In the genomic region with DNA sequence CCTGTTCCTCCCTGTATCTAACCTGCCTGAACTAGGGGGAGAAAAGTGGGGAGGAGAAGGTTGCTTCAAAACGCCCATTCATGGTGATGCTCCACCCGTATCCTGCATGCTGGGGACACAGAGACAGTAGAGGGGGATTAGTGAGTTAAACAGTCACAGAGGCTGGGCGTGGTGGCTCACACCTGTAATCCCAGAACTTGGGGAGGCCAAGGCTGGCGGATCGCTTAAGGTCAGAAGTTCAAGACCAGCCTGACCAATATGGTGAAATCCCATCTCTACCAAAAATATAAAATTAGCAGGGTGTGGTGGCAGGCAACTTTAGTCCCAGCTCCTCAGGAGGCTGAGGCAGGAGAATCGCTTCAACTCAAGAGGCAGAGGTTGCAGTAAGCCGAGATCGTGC, we compare ENCODE assay signal across 20 cellular contexts. TPM values are rescaled to one million over a fixed set of nuclear protein-coding genes. Genes with fewer than 3 reads are reported as not detected.
A peak's percentile ranks its signal among the peaks of the same experiment; 100 is the strongest.
DNase-seq lines count a peak whose midpoint lies in the region; ATAC-seq, FAIRE-seq and TF ChIP-seq lines count a peak whose summit lies in the region.
"Had no signal": no experiment of that assay in that cellular context is flagged by ENCODE, and none has a peak within 500 bp of the region (broad histone marks: within the 10 kb centered on the region; RNA-seq: fewer than 3 reads in every experiment).

No MANE protein-coding gene starts in this region.

- FAIRE-seq in H1 (lab: Jason Lieb, UNC): no peak
- FAIRE-seq: A549, GM12878 had no signal

- intact Hi-C loops in CD4-positive, alpha-beta T cell (cut with DNase I, micrococcal nuclease): loop anchor here (5.0 to 10.0 kb wide), 4 partner anchors 45 to 195 kb away; a partner anchor contains a TSS

- in situ Hi-C loops in GM13977 (cut with MboI; ENCODE audit: low pct_unique_long_range_greater_than_20kb, low sequenced_read_pairs, unreplicated experiment): no loop called here

- no peaks in the 10 kb centered on the region; the same call in 1 of the 2 replicates for H3K79me1 ChIP-seq in H1 (ENCODE audit: low read depth, low read length)

- peaks cover 21% of the 10 kb centered on the region for H3F3A ChIP-seq in neural progenitor cell (ENCODE audit: low read depth)

- H3K23me2 ChIP-seq in H1 (ENCODE audit: low read depth, low read length): peaks cover 16% of the 10 kb centered on the region

- H3K4me2 ChIP-seq in H1 (ENCODE audit: insufficient read depth in 1 of 2, low read depth in 2 of 2, low read length in 2 of 2) (no peak overlapping the region), neural progenitor cell (no peak overlapping the region)
- H3K4me2 ChIP-seq: A549 had no signal

- TF ChIP-seq POLR2A in H1 (IDR thresholded peaks at IDR 0.05; ENCODE audit: control extremely low read depth in 1 of 2, low read depth in 2 of 2, low read length in 2 of 2): no peak

- no peak overlapping the region for H2BK120ac ChIP-seq in H1 (replicated peaks; ENCODE audit: low read depth, low read length)

- no peak overlapping the region for H2BK5ac ChIP-seq in H1 (ENCODE audit: low read depth, low read length)

- H3K4me1 ChIP-seq in H1 (replicated peaks in 1 of 4; ENCODE audit: control insufficient read depth in 3 of 4, insufficient read depth in 4 of 4, low read length in 3 of 4): peaks cover 2 to 4% (median 3%) of the 10 kb centered on the region in 4 experiments; a peak in 3 of 7 replicates
- H3K4me1 ChIP-seq in neural progenitor cell: no peaks in the 10 kb centered on the region
- H3K4me1 ChIP-seq: BE2C had no signal

- H3K56ac ChIP-seq in H1 (replicated peaks; ENCODE audit: insufficient read length, low read depth, low read length): no peak overlapping the region

- TF ChIP-seq RAD21 in H1 (IDR thresholded peaks at IDR 0.05 in 1 of 2, conservative IDR thresholded peaks at IDR 0.05 in 1 of 2; ENCODE audit: low read depth in 2 of 2, low read length in 2 of 2): no peak

- peaks cover 7 to 24% of the 10 kb centered on the region in 2 experiments; a peak in 3 of 4 replicates for H3K79me2 ChIP-seq in H1 (ENCODE audit: control insufficient read depth in 1 of 2, insufficient read depth in 2 of 2, low read length in 2 of 2)
- H3K79me2 ChIP-seq in neural progenitor cell (ENCODE audit: low read depth): peaks cover 28% of the 10 kb centered on the region

- no peak overlapping the region for H4K8ac ChIP-seq in H1 (ENCODE audit: extremely low read depth, insufficient read depth, low read length)

- H3K9ac ChIP-seq in H1 (replicated peaks in 1 of 4; ENCODE audit: extremely low read depth in 1 of 4, low read depth in 3 of 4, low read length in 3 of 4) (no peak overlapping the region), neural progenitor cell (no peak overlapping the region)

- no peak for ATAC-seq in CD4-positive, alpha-beta T cell (ENCODE audit: poor library complexity)
- ATAC-seq: A549, GM12878, GM23338 had no signal

- no peaks in the 10 kb centered on the region for H3K9me3 Mint-ChIP-seq in CD4-positive, alpha-beta T cell
- peaks cover 0 to 1% (median 0%) of the 10 kb centered on the region in 3 donors for H3K9me3 Mint-ChIP-seq in IgD-negative memory B cell
- no peaks in the 10 kb centered on the region for H3K9me3 Mint-ChIP-seq in neural progenitor cell
- H3K9me3 Mint-ChIP-seq: GM23338 had no signal

- peak overlapping the region; percentile 91 for H3K4me3 Mint-ChIP-seq in CD4-positive, alpha-beta T cell
- H3K4me3 Mint-ChIP-seq in IgD-negative memory B cell (peak overlapping the region in 3 of 4 donors; percentile 42 to 96 (median 78)), neural progenitor cell (no peak overlapping the region)

- no peak for TF ChIP-seq CTCF in CD4-positive, alpha-beta T cell (IDR thresholded peaks at IDR 0.05)
- TF ChIP-seq CTCF in H1 (IDR thresholded peaks at IDR 0.05; ENCODE audit: control extremely low read depth in 1 of 3, insufficient read depth in 1 of 3, low read depth in 1 of 3, low read length in 3 of 3) (no peak), neural progenitor cell (IDR thresholded peaks at IDR 0.05) (no peak), GM13977 (IDR thresholded peaks at IDR 0.05; ENCODE audit: extremely low read depth, insufficient read depth, missing control alignments) (no peak)

- H3K4me3 ChIP-seq in H1 (ENCODE audit: extremely low read depth in 1 of 4, insufficient read depth in 2 of 4, low read depth in 3 of 4, low read length in 4 of 4): no peak overlapping the region
- H3K4me3 ChIP-seq in neural progenitor cell: no peak overlapping the region
- H3K4me3 ChIP-seq: A549, GM12878 had no signal

- H2BK15ac ChIP-seq in H1 (ENCODE audit: low read length): no peak overlapping the region

- H3K9me3 ChIP-seq in CD4-positive, alpha-beta T cell (ENCODE audit: control insufficient read depth, low read length): no peaks in the 10 kb centered on the region
- H3K9me3 ChIP-seq in H1 (ENCODE audit: insufficient read depth in 2 of 2, low read depth in 1 of 2, low read length in 1 of 2) (no peaks in the 10 kb centered on the region), neural progenitor cell (ENCODE audit: low read depth) (no peaks in the 10 kb centered on the region)
- H3K9me3 ChIP-seq: A549, BE2C, Caco-2 had no signal

- H3K27me3 Mint-ChIP-seq in CD4-positive, alpha-beta T cell: no peaks in the 10 kb centered on the region
- H3K27me3 Mint-ChIP-seq in IgD-negative memory B cell: peaks cover 2% of the 10 kb centered on the region
- peaks cover 3% of the 10 kb centered on the region for H3K27me3 Mint-ChIP-seq in neural progenitor cell (ENCODE audit: insufficient read depth, low read depth)

- H3K23ac ChIP-seq in H1 (ENCODE audit: insufficient read length): no peak overlapping the region

- peaks cover 12% of the 10 kb centered on the region for H3K36me3 Mint-ChIP-seq in CD4-positive, alpha-beta T cell (ENCODE audit: low read depth)
- H3K36me3 Mint-ChIP-seq in IgD-negative memory B cell (peaks cover 1% of the 10 kb centered on the region), neural progenitor cell (peaks cover 8% of the 10 kb centered on the region)

- H2BK20ac ChIP-seq in H1 (ENCODE audit: low read length): 0 out of 2 replicates have a peak overlapping the region, but pooled peaks have one; percentile 82

- H2AK5ac ChIP-seq in H1 (ENCODE audit: low read depth, low read length): 0 out of 2 replicates have a peak overlapping the region, but pooled peaks have one; percentile 17

- no peak overlapping the region for H2BK12ac ChIP-seq in H1 (ENCODE audit: low read depth, low read length)

- POLR2A ChIA-PET in CD4-positive, alpha-beta T cell (lab: Charles Lee): interaction anchor here (0.7 to 3.3 kb wide), 2 partner anchors 17 to 47 kb away, joined by 3 to 33 read pairs; a partner anchor contains a TSS
- POLR2A ChIA-PET in H1 (lab: Charles Lee; ENCODE audit: partially characterized antibody): interaction anchor here (0.5 to 4.0 kb wide), 3 partner anchors 10 to 142 kb away, joined by 3 to 18 read pairs (median 4); no protein-coding TSS in a partner anchor

- H3K14ac ChIP-seq in H1 (ENCODE audit: insufficient read length): no peak overlapping the region

- H3K27me3 ChIP-seq in CD4-positive, alpha-beta T cell (ENCODE audit: control insufficient read depth, insufficient read depth, low read length): no peaks in the 10 kb centered on the region
- H3K27me3 ChIP-seq in H1 (replicated peaks in 1 of 4; ENCODE audit: control insufficient read depth in 3 of 4, extremely low read depth in 1 of 4, insufficient read depth in 3 of 4, low read length in 3 of 4) (no peaks in the 10 kb centered on the region), neural progenitor cell (no peaks in the 10 kb centered on the region)
- H3K27me3 ChIP-seq: BE2C had no signal

- no peak for DNase-seq in CD4-positive, alpha-beta T cell
- DNase-seq in H1 (ENCODE audit: low read depth in 1 of 2, low spot score in 2 of 2) (no peak), neural progenitor cell (ENCODE audit: low spot score) (no peak), GM13977 (ENCODE audit: low spot score) (no peak), NCI-H187 treated with DMSO at 0.1 percent for 48 hours (lab: John Stamatoyannopoulos, UW) (no peak), GOT3 (lab: John Stamatoyannopoulos, UW) (no peak)
- DNase-seq: BE2C, Caco-2, DMS 273 treated with DMSO at 0.1 percent for 48 hours, DMS79 treated with DMSO at 0.1 percent for 48 hours, Kasumi-1, NCI-H1694, NCI-H446, NCI-H526 treated with DMSO at 0.1 percent for 48 hours, Right ventricle myocardium superior, SW 1271 had no signal

- H4K91ac ChIP-seq in H1 (replicated peaks; ENCODE audit: insufficient read length, low read length): no peak overlapping the region

- H3K27ac Mint-ChIP-seq in CD4-positive, alpha-beta T cell: no peak overlapping the region
- H3K27ac Mint-ChIP-seq in IgD-negative memory B cell (no peak overlapping the region), neural progenitor cell (peak overlapping the region; percentile 63)
- H3K27ac Mint-ChIP-seq: GM23338 had no signal

- H3K36me3 ChIP-seq in H1 (ENCODE audit: control insufficient read depth in 2 of 4, insufficient read depth in 4 of 4, low read length in 3 of 4): no peaks in the 10 kb centered on the region
- no peaks in the 10 kb centered on the region for H3K36me3 ChIP-seq in neural progenitor cell
- H3K36me3 ChIP-seq: BE2C had no signal

- no peak overlapping the region for H3K27ac ChIP-seq in CD4-positive, alpha-beta T cell (ENCODE audit: low read depth, low read length)
- H3K27ac ChIP-seq in H1 (ENCODE audit: low read depth, low read length): no peak overlapping the region
- no peak overlapping the region for H3K27ac ChIP-seq in neural progenitor cell
- H3K27ac ChIP-seq: A549 had no signal

- H4K5ac ChIP-seq in H1 (ENCODE audit: insufficient read length, low read depth, low read length): no peak overlapping the region

- H3K4me1 Mint-ChIP-seq in CD4-positive, alpha-beta T cell (ENCODE audit: low read depth): peaks cover 21% of the 10 kb centered on the region
- peaks cover 13 to 25% (median 13%) of the 10 kb centered on the region in 3 donors for H3K4me1 Mint-ChIP-seq in IgD-negative memory B cell
- peaks cover 26% of the 10 kb centered on the region for H3K4me1 Mint-ChIP-seq in neural progenitor cell

- 89% methylated on average over 8 of the region's 8 CpGs; no CpG with 5 or more reads in 1 of the 2 experiments for WGBS in H1 (ENCODE audit: extremely low coverage in 1 of 2, insufficient coverage in 1 of 2, insufficient read length in 1 of 2, insufficient replicate concordance in 2 of 2, low coverage in 1 of 2, low lambda C conversion rate in 2 of 2, missing lambda C conversion rate in 1 of 2), 2 experiments

- CTCF ChIA-PET in CD4-positive, alpha-beta T cell (lab: Charles Lee): no interaction called here
- CTCF ChIA-PET in H1 (lab: Charles Lee; ENCODE audit: partially characterized antibody): interaction anchor here (3.1 kb wide), 1 partner anchor 11 kb away, joined by 16 read pairs; no protein-coding TSS in a partner anchor

- no peak overlapping the region for H2AFZ ChIP-seq in H1 (ENCODE audit: low read length)
- no peak overlapping the region for H2AFZ ChIP-seq in neural progenitor cell (replicated peaks)
- H2AFZ ChIP-seq: GM23338 had no signal

- no peak overlapping the region for H3K4ac ChIP-seq in H1 (replicated peaks; ENCODE audit: insufficient read length, low read depth, low read length)

- H3K18ac ChIP-seq in H1 (ENCODE audit: extremely low read depth, low read length): no peak overlapping the region

- H4K20me1 ChIP-seq in H1 (replicated peaks in 1 of 2; ENCODE audit: control insufficient read depth in 1 of 2, insufficient read depth in 2 of 2, low read length in 2 of 2): peaks cover 2 to 5% of the 10 kb centered on the region in 2 experiments
- peaks cover 3% of the 10 kb centered on the region for H4K20me1 ChIP-seq in neural progenitor cell (ENCODE audit: low read depth)

- TF ChIP-seq EP300 in H1 (IDR thresholded peaks at IDR 0.05; ENCODE audit: borderline replicate concordance in 1 of 2, low read depth in 2 of 2, low read length in 2 of 2): no peak

RNA-seq across cellular contexts. Expression of a gene that starts 1.8 kb away (rescaled TPM):
- total RNA-seq in CD4-positive, alpha-beta T cell: 100 to 1,000 TPM; 101 to 103 TPM
- polyA plus RNA-seq in IgD-negative memory B cell (9.3 TPM), H1 (2011; rRNA removed) (139 and 141 TPM in 2 replicates)
- 65.7 and 69.2 TPM in 2 replicates for total RNA-seq in H1 (2021; fragmentation: NEBNext Ultra II Directional; extraction: Animal tissue kit (Norgen Biotek cat#: 25700))
- 123 TPM for polyA plus RNA-seq in H1 (2011; cell fraction: cytosol; rRNA removed)
- 203 TPM for polyA plus RNA-seq in H1 (2011; cell fraction: nucleus; rRNA removed)
- polyA plus RNA-seq in H1 (2012, experiment 1 of 2): 58.2 to 75.3 TPM (median 62.3 TPM) in 4 replicates
- polyA plus RNA-seq in H1 (2012, experiment 2 of 2): 10.3 TPM
- 34.2 TPM for polyA plus RNA-seq in H1 (2013, experiment 1 of 2)
- 33.9 TPM for polyA plus RNA-seq in H1 (2013, experiment 2 of 2)
- polyA minus RNA-seq in H1 (2011; rRNA and poly(A)+ RNA removed): 417 and 473 TPM in 2 replicates
- polyA minus RNA-seq in H1 (2011; cell fraction: cytosol; rRNA and poly(A)+ RNA removed): 84.7 TPM
- 195 TPM for polyA minus RNA-seq in H1 (2011; cell fraction: nucleus; rRNA and poly(A)+ RNA removed)
- total RNA-seq in neural progenitor cell (ENCODE audit: low replicate concordance): 134 and 142 TPM in 2 replicates

RNA-seq across cellular contexts. Expression of a gene that starts 47.5 kb away (rescaled TPM):
- 10 to 100 TPM; 41.4 to 42.7 TPM for total RNA-seq in CD4-positive, alpha-beta T cell
- polyA plus RNA-seq in IgD-negative memory B cell (9.0 TPM), H1 (2011; rRNA removed) (16.5 and 24.3 TPM in 2 replicates)
- 43.9 and 50.1 TPM in 2 replicates for total RNA-seq in H1 (2021; fragmentation: NEBNext Ultra II Directional; extraction: Animal tissue kit (Norgen Biotek cat#: 25700))
- polyA plus RNA-seq in H1 (2011; cell fraction: cytosol; rRNA removed): 27.2 TPM
- 24.3 TPM for polyA plus RNA-seq in H1 (2011; cell fraction: nucleus; rRNA removed)
- polyA plus RNA-seq in H1 (2012, experiment 1 of 2): 20.1 to 24.6 TPM (median 22.2 TPM) in 4 replicates
- polyA plus RNA-seq in H1 (2012, experiment 2 of 2): 5.3 TPM
- polyA plus RNA-seq in H1 (2013, experiment 1 of 2): 57.5 TPM
- polyA plus RNA-seq in H1 (2013, experiment 2 of 2): 70.5 TPM
- polyA minus RNA-seq in H1 (2011; rRNA and poly(A)+ RNA removed): 14.8 and 19.2 TPM in 2 replicates
- polyA minus RNA-seq in H1 (2011; cell fraction: cytosol; rRNA and poly(A)+ RNA removed): 24.1 TPM
- 30.6 TPM for polyA minus RNA-seq in H1 (2011; cell fraction: nucleus; rRNA and poly(A)+ RNA removed)
- 51.6 and 82.4 TPM in 2 replicates for total RNA-seq in neural progenitor cell (ENCODE audit: low replicate concordance)
